13 cellular contexts compared by ENCODE assay signal in genomic region chr14:104998801-104999200, GRCh38. TPM values are rescaled to one million over a fixed set of nuclear protein-coding genes. Genes with fewer than 3 reads are reported as not detected.
"Had no signal": no experiment of that assay in that cellular context is flagged by ENCODE, and none has a peak within 500 bp of the region (broad histone marks: within the 10 kb centered on the region; RNA-seq: fewer than 3 reads in every experiment).

No MANE protein-coding gene starts in this region.

- H3K36me3 ChIP-seq: ascending aorta, ovary had no signal

- H3K4me3 Mint-ChIP-seq: activated CD8-positive, alpha-beta memory T cell treated with anti-CD3 and anti-CD28 coated beads, Interleukin-2, amount 10 ng/mL, durations not matched to agents 7 days and 5 days; activated T-cell treated with anti-CD3 and anti-CD28 coated beads, Interleukin-2, amount 50 U/mL, for 24 hours; nephron progenitor cell had no signal

- H3K27me3 ChIP-seq: ascending aorta, ovary, sigmoid colon had no signal

- H3K4me1 Mint-ChIP-seq: activated CD8-positive, alpha-beta memory T cell treated with anti-CD3 and anti-CD28 coated beads, Interleukin-2, amount 10 ng/mL, durations not matched to agents 7 days and 5 days; nephron progenitor cell had no signal

- ATAC-seq: activated CD8-positive, alpha-beta memory T cell treated with anti-CD3 and anti-CD28 coated beads, Interleukin-2, amount 10 ng/mL, durations not matched to agents 7 days and 5 days had no signal

- H3K4me3 ChIP-seq: ascending aorta, ovary, sigmoid colon had no signal

- H3K4me1 ChIP-seq: ascending aorta had no signal

- H3K9me3 ChIP-seq: ascending aorta, ovary, sigmoid colon had no signal

- H3K27me3 Mint-ChIP-seq: activated CD8-positive, alpha-beta memory T cell treated with anti-CD3 and anti-CD28 coated beads, Interleukin-2, amount 10 ng/mL, durations not matched to agents 7 days and 5 days; activated T-cell treated with anti-CD3 and anti-CD28 coated beads, Interleukin-2, amount 50 U/mL, for 24 hours had no signal

- DNase-seq: activated CD4-positive, alpha-beta T cell treated with anti-CD3 and anti-CD28 coated beads for 1 hour; activated CD4-positive, alpha-beta T cell treated with anti-CD3 and anti-CD28 coated beads, Interleukin-2, amount 50 U/mL, for 48 hours; activated CD8-positive, alpha-beta memory T cell treated with anti-CD3 and anti-CD28 coated beads, Interleukin-2, amount 10 ng/mL, durations not matched to agents 7 days and 5 days; activated gamma-delta T cell; activated T-cell treated with anti-CD3 and anti-CD28 coated beads, Interleukin-2, amount 50 U/mL, for 24 hours; mesendoderm; nephron progenitor cell; ovary; sigmoid colon; stimulated activated CD4-positive, alpha-beta T cell treated with anti-CD3 and anti-CD28 coated beads, Interleukin-12 subunit alpha, Interleukin-12 subunit beta, amount 100 ng/mL, for 4 hours; stimulated activated naive CD4-positive, alpha-beta T cell treated with Interleukin-2 at 50 U/mL for 16 hours; trophoblast cell had no signal

- H3K27ac Mint-ChIP-seq: activated CD8-positive, alpha-beta memory T cell treated with anti-CD3 and anti-CD28 coated beads, Interleukin-2, amount 10 ng/mL, durations not matched to agents 7 days and 5 days; activated T-cell treated with anti-CD3 and anti-CD28 coated beads, Interleukin-2, amount 50 U/mL, for 24 hours; nephron progenitor cell had no signal

- H3K27ac ChIP-seq: ascending aorta, ovary, sigmoid colon had no signal

- H3K9me3 Mint-ChIP-seq: activated T-cell treated with anti-CD3 and anti-CD28 coated beads, Interleukin-2, amount 50 U/mL, for 24 hours had no signal

RNA-seq across cellular contexts. Expression of gene AHNAK2, which starts 20.6 kb away (rescaled TPM):
- total RNA-seq: activated CD8-positive, alpha-beta memory T cell treated with anti-CD3 and anti-CD28 coated beads, Interleukin-2, amount 10 ng/mL, durations not matched to agents 7 days and 5 days had no signal
